ENCODE assay signal across 8 cellular contexts in genomic region chr17:76103274-76104139, GRCh38. TPM values are rescaled to one million over a fixed set of nuclear protein-coding genes. Genes with fewer than 3 reads are reported as not detected.
DNase-seq lines count a peak whose midpoint lies in the region; ATAC-seq and TF ChIP-seq lines count a peak whose summit lies in the region.

Gene EXOC7 (minus strand): TSS chr17:76103787. CDS start chr17:76103692, 95 bp downstream.

- TF ChIP-seq CTCF in AG04449 (IDR thresholded peaks at IDR 0.05; ENCODE audit: insufficient read depth, low read length, missing control alignments) (peak; percentile 10), coronary artery (IDR thresholded peaks at IDR 0.05) (no peak), left lung (IDR thresholded peaks at IDR 0.05) (no peak)

- POLR2A ChIA-PET in AG04449 (lab: Yijun Ruan, JAX) = interaction anchor here (1.0 to 1.4 kb wide), 2 partner anchors 9 to 23 kb away, joined by 4 read pairs; no protein-coding TSS in a partner anchor

- H3K4me1 ChIP-seq in left lung = peaks cover 8 to 29% of the 10 kb centered on the region in 2 donors

- peak within 1 kb of the TSS; percentile 92 for H3K4me3 ChIP-seq in AG04449 (ENCODE audit: low read depth, low read length)
- peak within 1 kb of the TSS; percentile 95 for H3K4me3 ChIP-seq in coronary artery
- peak within 1 kb of the TSS; percentile 81 to 85 for H3K4me3 ChIP-seq in left lung

- peak; percentile 80 for TF ChIP-seq POLR2A in GM18951 (IDR thresholded peaks at IDR 0.05; ENCODE audit: extremely low read depth, insufficient read depth, insufficient read length)

- H3K36me3 ChIP-seq in left lung = peaks cover 0 to 33% of the 10 kb centered on the region in 2 donors

- in situ Hi-C loops in GM18951 (cut with MboI; ENCODE audit: low sequenced_read_pairs, unreplicated experiment) = no loop called here

- no peaks in the 10 kb centered on the region for H3K9me3 ChIP-seq in left lung

- no peaks in the 10 kb centered on the region for H3K9me3 Mint-ChIP-seq in activated CD4-positive, alpha-beta T cell treated with anti-CD3 and anti-CD28 coated beads, Interleukin-2, amount 10 ng/mL, durations not matched to agents 24 days and 14 days

- CTCF ChIA-PET in AG04449 (lab: Yijun Ruan, JAX) = interaction anchor here (0.7 to 2.9 kb wide), 13 partner anchors 9 to 199 kb away, joined by 3 to 23 read pairs (median 4); no protein-coding TSS in a partner anchor

- H3K4me1 Mint-ChIP-seq in activated CD4-positive, alpha-beta T cell treated with anti-CD3 and anti-CD28 coated beads, Interleukin-2, amount 10 ng/mL, durations not matched to agents 24 days and 14 days = peaks cover 20% of the 10 kb centered on the region

- peaks cover 23% of the 10 kb centered on the region for H3K36me3 Mint-ChIP-seq in activated CD4-positive, alpha-beta T cell treated with anti-CD3 and anti-CD28 coated beads, Interleukin-2, amount 10 ng/mL, durations not matched to agents 24 days and 14 days (ENCODE audit: low read depth)

- intact Hi-C loops in activated CD4-positive, alpha-beta T cell treated with anti-CD3 and anti-CD28 coated beads, Interleukin-2, amount 10 ng/mL, durations not matched to agents 24 days and 14 days (cut with micrococcal nuclease) = loop anchor here (1.0 to 10.0 kb wide), 3 partner anchors 32 to 199 kb away; partner anchors contain the start of gene MRPL38
- intact Hi-C loops in left lung (cut with DNase I) = no loop called here

- H3K4me3 Mint-ChIP-seq in activated CD4-positive, alpha-beta T cell treated with anti-CD3 and anti-CD28 coated beads, Interleukin-2, amount 10 ng/mL, durations not matched to agents 24 days and 14 days = peak within 1 kb of the TSS; percentile 99

- peak; percentile 16 for DNase-seq in AG04449 (ENCODE audit: low read depth, low spot score)
- peak; percentile 78 to 95 for DNase-seq in NCI-H526 (lab: John Stamatoyannopoulos, UW)
- DNase-seq in activated CD4-positive, alpha-beta T cell treated with anti-CD3 and anti-CD28 coated beads, Interleukin-2, amount 10 ng/mL, durations not matched to agents 24 days and 14 days = peak; percentile 99
- DNase-seq in coronary artery (ENCODE audit: low spot score) = peak; percentile 93
- peak; percentile 93 to 99 for DNase-seq in left lung
- DNase-seq in stimulated activated CD4-positive, alpha-beta T cell treated with anti-CD3 and anti-CD28 coated beads, Interleukin-2, amount 100 ng/mL, for 4 hours (ENCODE audit: low read depth) = peak; percentile 86

- H3K27me3 ChIP-seq in left lung = no peaks in the 10 kb centered on the region

- peak within 1 kb of the TSS; percentile 70 to 76 for H3K27ac ChIP-seq in coronary artery
- peak within 1 kb of the TSS; percentile 78 to 87 for H3K27ac ChIP-seq in left lung

- H3K27me3 Mint-ChIP-seq in activated CD4-positive, alpha-beta T cell treated with anti-CD3 and anti-CD28 coated beads, Interleukin-2, amount 10 ng/mL, durations not matched to agents 24 days and 14 days = no peaks in the 10 kb centered on the region

- ATAC-seq in HG03457 (IDR thresholded peaks at IDR 0.05; ENCODE audit: unreplicated experiment) (peak; percentile 78), left lung (peak; percentile 98)

- H3K27ac Mint-ChIP-seq in activated CD4-positive, alpha-beta T cell treated with anti-CD3 and anti-CD28 coated beads, Interleukin-2, amount 10 ng/mL, durations not matched to agents 24 days and 14 days = peak within 1 kb of the TSS; percentile 97

RNA-seq across cellular contexts. Expression of gene EXOC7, which starts in this region (rescaled TPM):
- 104 and 108 TPM in 2 replicates for total RNA-seq in activated CD4-positive, alpha-beta T cell treated with anti-CD3 and anti-CD28 coated beads, Interleukin-2, amount 10 ng/mL, durations not matched to agents 24 days and 14 days
- 100 to 1,000 TPM; 114 to 123 TPM for total RNA-seq in left lung

Comparison
In these comparisons a context has a peak if more than half of its experiments do, and no peak if none do; other contexts are left out.
1. Peak in every context shown above with its lines: DNase-seq, ATAC-seq, H3K4me3 ChIP-seq and H3K27ac ChIP-seq.
2. DNase-seq: peak in every context shown above with its lines; median percentile 99 in activated CD4-positive, alpha-beta T cell treated with anti-CD3 and anti-CD28 coated beads, Interleukin-2, amount 10 ng/mL, durations not matched to agents 24 days and 14 days; 96 in left lung; 93 in coronary artery; 86 in NCI-H526; 86 in stimulated activated CD4-positive, alpha-beta T cell treated with anti-CD3 and anti-CD28 coated beads, Interleukin-2, amount 100 ng/mL, for 4 hours; 16 in AG04449.